Comparison of ENCODE assay signal across 8 cellular contexts in genomic region chr11:82901165-82901938, GRCh38. TPM values are rescaled to one million over a fixed set of nuclear protein-coding genes. Genes with fewer than 3 reads are reported as not detected.
DNase-seq lines count a peak whose midpoint lies in the region; ATAC-seq, FAIRE-seq and TF ChIP-seq lines count a peak whose summit lies in the region.

Gene DDIAS, plus strand, starts transcription at chr11:82901736. Its CDS starts 13,003 bp downstream, at chr11:82914739.

- peak within 1 kb of the TSS; percentile 88 to 94 (median 92) for H3K9ac ChIP-seq in skeletal muscle tissue (ENCODE audit: low read depth in 1 of 3, low read length in 3 of 3)

- H3K4me1 ChIP-seq in A549 (peaks cover 13% of the 10 kb centered on the region), breast epithelium (peaks cover 0 to 18% of the 10 kb centered on the region in 2 donors), skeletal muscle tissue (ENCODE audit: control insufficient read depth in 3 of 3, insufficient read depth in 3 of 3, low read length in 3 of 3) (peaks cover 24 to 28% (median 25%) of the 10 kb centered on the region in 3 donors)

- TF ChIP-seq EP300 in A549 (IDR thresholded peaks at IDR 0.05), result no peak

- peak; percentile 71 to 85 for ATAC-seq in A549
- peak; percentile 66 for ATAC-seq in GM18868 (IDR thresholded peaks at IDR 0.05; ENCODE audit: unreplicated experiment)
- ATAC-seq in HG03108 (IDR thresholded peaks at IDR 0.05; ENCODE audit: unreplicated experiment), result peak; percentile 74

- no peaks in the 10 kb centered on the region for H3K9me3 ChIP-seq in A549
- no peaks in the 10 kb centered on the region for H3K9me3 ChIP-seq in breast epithelium
- no peaks in the 10 kb centered on the region for H3K9me3 ChIP-seq in iPS-18c (ENCODE audit: control insufficient read depth, insufficient read depth, low read length)
- no peaks in the 10 kb centered on the region for H3K9me3 ChIP-seq in skeletal muscle tissue (ENCODE audit: control insufficient read depth in 3 of 3, low read length in 3 of 3)

- POLR2A ChIA-PET in A549 (lab: Yijun Ruan, JAX), result interaction anchor here (0.6 to 2.3 kb wide), 10 partner anchors 14 to 384 kb away, joined by 3 to 34 read pairs (median 4); partner anchors contain the start of genes CCDC90B, PCF11 and RAB30

- H3K27me3 ChIP-seq in breast epithelium (no peaks in the 10 kb centered on the region), skeletal muscle tissue (ENCODE audit: control insufficient read depth in 3 of 3, insufficient read depth in 3 of 3, low read length in 3 of 3) (no peaks in the 10 kb centered on the region)

- TF ChIP-seq RAD21 in A549 (conservative IDR thresholded peaks at IDR 0.05 in 1 of 2, IDR thresholded peaks at IDR 0.05 in 1 of 2), result no peak

- WGBS in A549 (ENCODE audit: missing lambda C conversion rate), result under 1% methylated on average over 42 of the region's 49 CpGs

- DNase-seq in A549 (ENCODE audit: low read depth in 1 of 2, low spot score in 1 of 2) (peak; percentile 92 to 98), NCI-H2196 treated with DMSO at 0.1 percent for 48 hours (lab: John Stamatoyannopoulos, UW; ENCODE audit: unreplicated experiment) (peak; percentile 97), breast epithelium (ENCODE audit: low spot score in 2 of 2) (peak; percentile 94 to 96)

- peak within 1 kb of the TSS; percentile 95 for H3K4me2 ChIP-seq in A549

- no peak for FAIRE-seq in A549 (lab: Jason Lieb, UNC)

- TF ChIP-seq POLR2A in A549 (IDR thresholded peaks at IDR 0.05; ENCODE audit: low read length) (peak; percentile 33), breast epithelium (IDR thresholded peaks at IDR 0.05) (peak; percentile 77)

- H3K4me3 ChIP-seq in A549 (peak within 1 kb of the TSS; percentile 72), breast epithelium (peak within 1 kb of the TSS; percentile 62 to 94 (median 67)), iPS-18c (ENCODE audit: insufficient read depth, low read depth, low read length) (peak within 1 kb of the TSS; percentile 76), skeletal muscle tissue (ENCODE audit: low read length in 3 of 3) (peak within 1 kb of the TSS; percentile 74 to 92 (median 90))

- intact Hi-C loops in breast epithelium (cut with DNase I; ENCODE audit: low total_unique reads), result no loop called here

- H3K36me3 ChIP-seq in breast epithelium (no peaks in the 10 kb centered on the region), skeletal muscle tissue (ENCODE audit: control insufficient read depth in 3 of 3, insufficient read depth in 3 of 3, low read length in 3 of 3) (no peaks in the 10 kb centered on the region)

- CTCF ChIA-PET in A549 (lab: Yijun Ruan, JAX), result interaction anchor here (0.6 to 3.9 kb wide), 13 partner anchors 10 to 919 kb away, joined by 3 to 32 read pairs (median 5); partner anchors contain the start of gene RAB30

- H3K27ac ChIP-seq in A549, result peak within 1 kb of the TSS; percentile 81 to 93
- H3K27ac ChIP-seq in VCaP, result peak within 1 kb of the TSS; percentile 83
- peak within 1 kb of the TSS; percentile 91 to 98 for H3K27ac ChIP-seq in breast epithelium
- peak within 1 kb of the TSS; percentile 77 for H3K27ac ChIP-seq in skeletal muscle tissue (ENCODE audit: low read depth, low read length)

- no peak for TF ChIP-seq CTCF in A549 (IDR thresholded peaks at IDR 0.05)
- TF ChIP-seq CTCF in VCaP (conservative IDR thresholded peaks at IDR 0.05), result no peak
- TF ChIP-seq CTCF in breast epithelium (IDR thresholded peaks at IDR 0.05), result no peak

TF ChIP-seq in A549, 52 proteins besides CTCF, POLR2A, EP300 and RAD21:
- no peak for TF ChIP-seq REST (IDR thresholded peaks at IDR 0.05)
- TF ChIP-seq JUN (IDR thresholded peaks at IDR 0.05), result peak in 1 of 2 experiments; percentile 32; a peak in 1 of 5 replicates
- no peak for TF ChIP-seq ZSCAN20 (CRISPR knock-in tag; IDR thresholded peaks at IDR 0.05)
- peak; percentile 4; the same call in 1 of the 2 replicates for TF ChIP-seq KDM1A (IDR thresholded peaks at IDR 0.05; ENCODE audit: low read depth)
- TF ChIP-seq E2F6 (IDR thresholded peaks at IDR 0.05; ENCODE audit: borderline replicate concordance, low read depth), result peak; percentile 85
- peak; percentile 61; the same call in 1 of the 2 replicates for TF ChIP-seq PHF8 (IDR thresholded peaks at IDR 0.05; ENCODE audit: borderline replicate concordance, low read depth)
- TF ChIP-seq HDAC2 (IDR thresholded peaks at IDR 0.05), result peak; percentile 97
- no peak for TF ChIP-seq NPAS2 (CRISPR knock-in tag; IDR thresholded peaks at IDR 0.05; ENCODE audit: borderline replicate concordance)
- peak; percentile 79 for TF ChIP-seq BHLHE40 (IDR thresholded peaks at IDR 0.05; ENCODE audit: low read depth, low read length)
- TF ChIP-seq TP53 (CRISPR knock-in tag; IDR thresholded peaks at IDR 0.05), result peak; percentile 56; the same call in 1 of the 2 replicates
- peak; percentile 94 for TF ChIP-seq MAX (IDR thresholded peaks at IDR 0.05)
- TF ChIP-seq ELK1 (IDR thresholded peaks at IDR 0.05; ENCODE audit: low read depth, low read length), result no peak
- TF ChIP-seq KDM5A (IDR thresholded peaks at IDR 0.05), result peak; percentile 92
- TF ChIP-seq RFX5 (IDR thresholded peaks at IDR 0.05), result peak; percentile 65; the same call in 1 of the 2 replicates
TF ChIP-seq in A549: peak in this region for 10.

RNA-seq across cellular contexts. Expression of gene DDIAS, which starts in this region (rescaled TPM):
- 19.9 and 23.9 TPM in 2 replicates for polyA plus RNA-seq in A549 (2011; rRNA removed)
- polyA plus RNA-seq in A549 (2012; cell fraction: cytosol; rRNA removed), result 9.1 and 11.7 TPM in 2 replicates
- polyA plus RNA-seq in A549 (2012; cell fraction: nucleus; rRNA removed), result 4.8 and 6.5 TPM in 2 replicates
- polyA plus RNA-seq in A549 (2017; fragmentation: RNase III; extraction: RNeasy Plus Mini Kit Qiagen cat#74134 plus additional on column Dnase treatment), result 14.7 to 19.6 TPM (median 16.1 TPM) in 3 replicates
- polyA minus RNA-seq in A549 (2011; rRNA and poly(A)+ RNA removed), result 19.2 and 37.9 TPM in 2 replicates
- 1 to 10 TPM in 2 of 3 donors, under 1 TPM in 1; 0.66 to 2.5 (median 1.3) TPM for total RNA-seq in breast epithelium
- total RNA-seq in skeletal muscle tissue, result 1.6 TPM

Comparison
In these comparisons a context has a peak if more than half of its experiments do, and no peak if none do; other contexts are left out.
1. Peak in every context shown above with its lines: DNase-seq, ATAC-seq, H3K4me3 ChIP-seq and H3K27ac ChIP-seq.